In genomic region chr18:57585421-57585820, GRCh38 we compare ENCODE assay signal across 1 cellular context.
TF ChIP-seq lines count a peak whose summit lies in the region.

No MANE protein-coding gene starts in this region.

TF ChIP-seq in liver, 16 proteins besides CTCF, POLR2A, EP300 and RAD21 (continued from another document):
- no peak for TF ChIP-seq ZBTB33 (IDR thresholded peaks at IDR 0.05)
